1 cellular context compared by ENCODE assay signal in the genomic region with DNA sequence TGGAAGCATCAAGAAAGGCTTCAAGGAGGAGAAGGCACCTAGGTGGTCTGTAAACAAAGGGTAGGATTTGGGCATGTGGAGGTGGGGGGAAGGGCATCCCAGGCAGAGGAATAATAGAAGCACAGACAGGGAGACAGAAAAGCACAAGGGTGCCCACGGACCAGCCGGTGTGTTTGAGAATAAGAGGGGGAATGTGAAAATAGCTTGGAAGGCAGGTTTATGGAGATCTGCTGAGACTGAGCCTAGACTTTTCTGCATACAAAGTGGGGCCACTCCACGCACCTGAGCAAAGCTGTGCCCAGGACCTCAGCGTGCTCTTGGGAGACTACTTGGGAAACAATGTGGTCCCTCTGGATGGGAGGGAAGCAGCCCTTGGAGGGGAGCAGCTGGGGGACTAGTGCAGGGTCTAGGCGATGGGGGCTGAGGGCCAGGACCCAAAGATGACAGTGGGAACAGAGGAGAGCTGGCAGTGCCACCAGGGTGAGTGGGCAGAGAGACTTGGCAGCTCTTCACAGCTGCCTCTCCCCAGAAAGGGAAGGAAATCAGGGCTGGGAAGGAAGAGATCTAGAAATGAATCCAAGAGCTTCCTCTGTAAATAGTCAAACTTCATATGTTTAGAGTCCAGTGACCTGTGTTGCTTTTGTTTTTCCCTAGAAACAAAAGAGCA.
TF ChIP-seq lines count a peak whose summit lies in the region.

No MANE protein-coding gene starts in this region.

TF ChIP-seq in H1, 55 proteins besides CTCF, POLR2A, EP300 and RAD21:
- TF ChIP-seq SIX5 (IDR thresholded peaks at IDR 0.05; ENCODE audit: low read depth, low read length), result no peak
- no peak for TF ChIP-seq BCL11A (IDR thresholded peaks at IDR 0.05; ENCODE audit: low read depth in 2 of 2, low read length in 2 of 2)
- no peak for TF ChIP-seq TCF12 (IDR thresholded peaks at IDR 0.05; ENCODE audit: low read depth, low read length)
- no peak for TF ChIP-seq CHD1 (IDR thresholded peaks at IDR 0.05; ENCODE audit: low read depth, low read length)
- no peak for TF ChIP-seq TEAD4 (IDR thresholded peaks at IDR 0.05; ENCODE audit: low read depth, low read length)
- no peak for TF ChIP-seq RFX5 (IDR thresholded peaks at IDR 0.05; ENCODE audit: borderline replicate concordance, low read depth, low read length)
- TF ChIP-seq TBP (IDR thresholded peaks at IDR 0.05; ENCODE audit: low read depth, low read length), result no peak
- TF ChIP-seq POU5F1 (IDR thresholded peaks at IDR 0.05; ENCODE audit: low read depth, low read length), result no peak
- TF ChIP-seq MAFK (IDR thresholded peaks at IDR 0.05; ENCODE audit: low read depth, low read length), result no peak
- no peak for TF ChIP-seq CBX5 (IDR thresholded peaks at IDR 0.05; ENCODE audit: low read depth, low read length)
- no peak for TF ChIP-seq ZNF274 (IDR thresholded peaks at IDR 0.05; ENCODE audit: borderline replicate concordance, extremely low read depth, low read length)
- TF ChIP-seq ASH2L (IDR thresholded peaks at IDR 0.05; ENCODE audit: low read length), result no peak
- no peak for TF ChIP-seq E2F6 (IDR thresholded peaks at IDR 0.05)
- TF ChIP-seq PHF8 (conservative IDR thresholded peaks at IDR 0.05; ENCODE audit: low read depth, low read length), result no peak
- TF ChIP-seq TAF1 (IDR thresholded peaks at IDR 0.05; ENCODE audit: low read depth, low read length), result no peak
- no peak for TF ChIP-seq MAX (IDR thresholded peaks at IDR 0.05)
- no peak for TF ChIP-seq HDAC6 (IDR thresholded peaks at IDR 0.05; ENCODE audit: low read depth, low read length)
- TF ChIP-seq BACH1 (IDR thresholded peaks at IDR 0.05; ENCODE audit: low read length), result no peak
